In the genomic region with DNA sequence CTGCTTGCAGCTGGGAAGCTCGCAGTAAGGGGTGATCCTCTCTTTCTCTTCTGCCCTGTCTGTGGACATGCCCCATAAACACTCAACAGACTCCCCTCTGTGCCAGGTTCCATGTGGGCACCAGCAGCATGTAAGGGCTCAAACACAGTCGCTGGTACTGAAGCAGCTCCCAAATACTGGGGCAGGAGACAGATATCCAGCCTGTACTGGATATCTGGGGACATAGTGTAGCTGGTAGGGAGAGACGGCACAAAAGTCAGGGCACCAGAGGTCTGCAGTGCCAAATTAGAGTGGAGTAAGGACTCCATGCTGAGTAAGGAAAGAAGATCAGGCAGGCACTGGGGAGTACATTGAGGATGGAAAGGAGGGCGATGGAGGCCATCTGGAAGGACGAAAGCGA, we compare ENCODE assay signal across 11 cellular contexts. TPM values are rescaled to one million over a fixed set of nuclear protein-coding genes. Genes with fewer than 3 reads are reported as not detected.
"Had no signal": no experiment of that assay in that cellular context is flagged by ENCODE, and none has a peak within 500 bp of the region (broad histone marks: within the 10 kb centered on the region; RNA-seq: fewer than 3 reads in every experiment).

No MANE protein-coding gene starts in this region.

- H3K36me3 Mint-ChIP-seq: IgD-negative memory B cell had no signal

- H3K4me3 ChIP-seq: GM23248, HAP-1 had no signal

- H3K4me3 Mint-ChIP-seq: HFFc6, IgD-negative memory B cell had no signal

- H3K27me3 Mint-ChIP-seq: IgD-negative memory B cell had no signal

- H3K27ac Mint-ChIP-seq: HFFc6, IgD-negative memory B cell had no signal

- H3K27ac ChIP-seq: GM23248, HL-60 had no signal

- H3K36me3 ChIP-seq: HAP-1 had no signal

- H3K9me3 ChIP-seq: HAP-1 had no signal

- DNase-seq: GM23248, GOT3, H7, HFFc6, KBM-7 had no signal

- H3K4me1 ChIP-seq: HAP-1 had no signal

- H3K4me1 Mint-ChIP-seq: IgD-negative memory B cell had no signal

- H3K9me3 Mint-ChIP-seq: HFFc6 had no signal

- ATAC-seq: HCT116, HepG2 had no signal

RNA-seq across cellular contexts. Expression of a gene that starts 48.3 kb away (rescaled TPM):
- total RNA-seq: GM23248, H4, HepG2, HFFc6 had no signal
- polyA plus RNA-seq: HepG2, IgD-negative memory B cell had no signal
